Comparison of ENCODE assay signal across 9 cellular contexts in the genomic region with DNA sequence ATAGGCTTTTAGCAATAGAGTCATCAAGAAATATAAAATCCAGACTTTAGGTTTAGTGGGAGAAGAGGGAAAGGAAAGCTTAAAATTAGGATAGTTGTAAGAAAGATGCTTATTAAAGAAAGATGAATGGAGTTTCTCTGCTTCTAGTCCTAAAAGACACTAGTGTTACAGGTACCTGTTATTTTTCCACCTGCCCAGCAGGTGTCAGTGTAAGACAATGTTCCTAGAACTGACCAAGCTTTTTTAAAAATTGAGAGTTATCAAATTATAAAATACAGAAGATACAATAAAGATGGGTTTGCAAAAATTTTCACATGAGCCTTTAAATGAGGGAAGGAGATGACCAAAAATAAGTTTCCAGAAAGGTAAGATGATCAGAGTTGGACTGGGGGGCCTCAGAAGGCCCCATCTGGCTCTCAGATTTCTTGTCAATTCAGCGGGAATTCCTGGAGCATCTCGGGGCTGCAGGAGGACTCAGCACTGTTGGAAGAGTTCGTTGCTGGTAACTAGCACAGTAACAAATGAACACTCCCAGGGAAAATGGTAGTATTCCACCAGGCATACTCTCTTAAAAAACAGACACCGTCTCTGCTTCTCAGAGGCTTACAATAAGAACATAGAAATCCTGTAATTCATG.
A peak's percentile ranks its signal among the peaks of the same experiment; 100 is the strongest.
DNase-seq lines count a peak whose midpoint lies in the region; ATAC-seq, FAIRE-seq and TF ChIP-seq lines count a peak whose summit lies in the region.
"Had no signal": no experiment of that assay in that cellular context is flagged by ENCODE, and none has a peak within 500 bp of the region (broad histone marks: within the 10 kb centered on the region; RNA-seq: fewer than 3 reads in every experiment).

No MANE protein-coding gene starts in this region.

- no peaks in the 10 kb centered on the region for H3F3A ChIP-seq in neural cell (ENCODE audit: insufficient read depth, low read length, poor library complexity, severe bottlenecking)

- H3K4me2 ChIP-seq in OCI-LY3 (ENCODE audit: low read length): no peak overlapping the region
- no peak overlapping the region for H3K4me2 ChIP-seq in neural cell (ENCODE audit: low read length)

- H3K27ac Mint-ChIP-seq in CD4-positive, alpha-beta T cell: no peak overlapping the region

- H4K20me1 ChIP-seq in OCI-LY3 (ENCODE audit: insufficient read depth, low read length): no peaks in the 10 kb centered on the region
- H4K20me1 ChIP-seq in neural cell (ENCODE audit: insufficient read depth): no peaks in the 10 kb centered on the region

- H3K4me3 ChIP-seq in OCI-LY3 (ENCODE audit: low read length) (no peak overlapping the region), neural cell (ENCODE audit: low read length) (no peak overlapping the region)
- H3K4me3 ChIP-seq: SJCRH30 had no signal

- peak in 5 of 10 experiments; percentile 12 to 22 (median 15) for DNase-seq in CD4-positive, alpha-beta T cell
- peak; percentile 41 for DNase-seq in GM13977 (ENCODE audit: low spot score)

- H3K9me2 ChIP-seq in neural cell (ENCODE audit: insufficient read depth, low read length): no peaks in the 10 kb centered on the region

- TF ChIP-seq EP300 in neural cell (conservative IDR thresholded peaks at IDR 0.05; ENCODE audit: poor library complexity, severe bottlenecking): no peak

- POLR2A ChIA-PET in CD4-positive, alpha-beta T cell (lab: Charles Lee): interaction anchor here (0.6 to 1.5 kb wide), 2 partner anchors 358 to 376 kb away, joined by 3 to 10 read pairs; partner anchors contain the start of gene HBP1

- ATAC-seq in CD4-positive, alpha-beta T cell (ENCODE audit: poor library complexity): peak; percentile 58
- ATAC-seq in GM18870 (IDR thresholded peaks at IDR 0.05; ENCODE audit: unreplicated experiment) (no peak), GM18868 (IDR thresholded peaks at IDR 0.05; ENCODE audit: unreplicated experiment) (no peak), GM21717 (IDR thresholded peaks at IDR 0.05; ENCODE audit: unreplicated experiment) (no peak)

- no peak overlapping the region for H2AFZ ChIP-seq in OCI-LY3 (ENCODE audit: low read depth, low read length)
- H2AFZ ChIP-seq in neural cell (ENCODE audit: low read depth, low read length): no peak overlapping the region

- H3K4me3 Mint-ChIP-seq in CD4-positive, alpha-beta T cell: no peak overlapping the region

- CTCF ChIA-PET in CD4-positive, alpha-beta T cell (lab: Charles Lee): interaction anchor here (0.9 to 2.0 kb wide), 7 partner anchors 11 to 376 kb away, joined by 3 to 12 read pairs (median 3); partner anchors contain the start of gene CCDC71L

- H3K36me3 Mint-ChIP-seq in CD4-positive, alpha-beta T cell (ENCODE audit: low read depth): no peaks in the 10 kb centered on the region

- FAIRE-seq in colon (lab: Jason Lieb, UNC): peak; percentile 85

- peak; percentile 88 for TF ChIP-seq CTCF in CD4-positive, alpha-beta T cell (IDR thresholded peaks at IDR 0.05)
- peak; percentile 73 for TF ChIP-seq CTCF in GM13977 (IDR thresholded peaks at IDR 0.05; ENCODE audit: extremely low read depth, insufficient read depth, missing control alignments)
- peak; percentile 82 for TF ChIP-seq CTCF in OCI-LY3 (IDR thresholded peaks at IDR 0.05; ENCODE audit: low read depth, low read length)
- peak; percentile 84 for TF ChIP-seq CTCF in neural cell (IDR thresholded peaks at IDR 0.05; ENCODE audit: poor library complexity, severe bottlenecking)

- peak; percentile 91 for TF ChIP-seq RAD21 in neural cell (conservative IDR thresholded peaks at IDR 0.05)

- H3K79me2 ChIP-seq in OCI-LY3 (ENCODE audit: low read length): no peaks in the 10 kb centered on the region
- H3K79me2 ChIP-seq in neural cell (replicated peaks; ENCODE audit: insufficient read depth, low read length): no peaks in the 10 kb centered on the region

- peaks cover 37% of the 10 kb centered on the region for H3K4me1 ChIP-seq in OCI-LY3 (ENCODE audit: low read length)
- H3K4me1 ChIP-seq: SJCRH30 had no signal

- H3K9me3 ChIP-seq in CD4-positive, alpha-beta T cell (ENCODE audit: control insufficient read depth, low read length): peaks cover 6% of the 10 kb centered on the region
- H3K9me3 ChIP-seq in OCI-LY3 (ENCODE audit: insufficient read depth, low read length): peaks cover 13% of the 10 kb centered on the region
- no peaks in the 10 kb centered on the region for H3K9me3 ChIP-seq in neural cell (ENCODE audit: low read length)
- H3K9me3 ChIP-seq: SJCRH30 had no signal

- H3K36me3 ChIP-seq in OCI-LY3 (replicated peaks; ENCODE audit: low read depth, low read length): peaks cover 3% of the 10 kb centered on the region
- no peaks in the 10 kb centered on the region for H3K36me3 ChIP-seq in neural cell (ENCODE audit: insufficient read depth, low read length)
- H3K36me3 ChIP-seq: SJCRH30 had no signal

- H3K27me3 Mint-ChIP-seq in CD4-positive, alpha-beta T cell: no peaks in the 10 kb centered on the region

- in situ Hi-C loops in GM13977 (cut with MboI; ENCODE audit: low pct_unique_long_range_greater_than_20kb, low sequenced_read_pairs, unreplicated experiment): loop anchor here (5.0 kb wide), 1 partner anchor 354 kb away; no protein-coding TSS in a partner anchor

- no peak overlapping the region for H3K27ac ChIP-seq in CD4-positive, alpha-beta T cell (ENCODE audit: low read depth, low read length)
- H3K27ac ChIP-seq in OCI-LY3 (ENCODE audit: low read length): no peak overlapping the region
- H3K27ac ChIP-seq in neural cell (ENCODE audit: low read length): no peak overlapping the region
- H3K27ac ChIP-seq: SJCRH30 had no signal

- intact Hi-C loops in CD4-positive, alpha-beta T cell (cut with DNase I, micrococcal nuclease): loop anchor here (1.0 to 5.0 kb wide), 7 partner anchors 72 to 932 kb away; partner anchors contain the start of genes PIK3CG (in 1 of the 2) and PRKAR2B (in 1 of the 2)

- H3K9ac ChIP-seq in OCI-LY3 (ENCODE audit: low read length) (no peak overlapping the region), neural cell (ENCODE audit: low read length) (no peak overlapping the region)

- no peaks in the 10 kb centered on the region for H3K9me3 Mint-ChIP-seq in CD4-positive, alpha-beta T cell

- H3K4me1 Mint-ChIP-seq in CD4-positive, alpha-beta T cell (ENCODE audit: low read depth): peaks cover 3% of the 10 kb centered on the region

- no peaks in the 10 kb centered on the region for H3K27me3 ChIP-seq in CD4-positive, alpha-beta T cell (ENCODE audit: control insufficient read depth, insufficient read depth, low read length)
- no peaks in the 10 kb centered on the region for H3K27me3 ChIP-seq in OCI-LY3 (ENCODE audit: low read depth, low read length)
- no peaks in the 10 kb centered on the region for H3K27me3 ChIP-seq in neural cell (ENCODE audit: insufficient read depth, low read depth, low read length)
- H3K27me3 ChIP-seq: SJCRH30 had no signal

TF ChIP-seq in neural cell, 6 proteins besides CTCF, POLR2A, EP300 and RAD21:
- TF ChIP-seq SMC3 (conservative IDR thresholded peaks at IDR 0.05; ENCODE audit: poor library complexity) (peak; percentile 91), EZH2 (IDR thresholded peaks at IDR 0.05; ENCODE audit: borderline replicate concordance, insufficient read depth, low read length, poor library complexity, severe bottlenecking) (no peak)
